Comparison of ENCODE assay signal across 1 cellular context in genomic region chr4:48268956-48269860, GRCh38.
A peak's percentile ranks its signal among the peaks of the same experiment; 100 is the strongest.
TF ChIP-seq lines count a peak whose summit lies in the region.

TEC (minus strand) TSS chr4:48269838; CDS start chr4:48228614, 41,224 bp downstream.

TF ChIP-seq in HEK293, 187 proteins besides CTCF, POLR2A, EP300 and RAD21 (continued from another document and continues in another):
- TF ChIP-seq INSM2 (tag by site-specific recombination; IDR thresholded peaks at IDR 0.05) (no peak), ZNF146 (tag by site-specific recombination; IDR thresholded peaks at IDR 0.05) (no peak), ZNF610 (tag by site-specific recombination; IDR thresholded peaks at IDR 0.05; ENCODE audit: borderline replicate concordance) (no peak), ZBTB8A (tag by site-specific recombination; IDR thresholded peaks at IDR 0.05) (peak; percentile 49; the same call in 1 of the 2 replicates), ZNF248 (tag by site-specific recombination; IDR thresholded peaks at IDR 0.05) (no peak), PRDM10 (tag by site-specific recombination; IDR thresholded peaks at IDR 0.05) (no peak), ZNF571 (tag by site-specific recombination; IDR thresholded peaks at IDR 0.05) (no peak), ZNF670 (tag by site-specific recombination; IDR thresholded peaks at IDR 0.05; ENCODE audit: low read depth) (no peak), ZNF394 (tag by site-specific recombination; IDR thresholded peaks at IDR 0.05; ENCODE audit: borderline replicate concordance) (0 out of 2 replicates have a peak, but pooled peaks have one; percentile 20), ZBTB7A (tag by site-specific recombination; IDR thresholded peaks at IDR 0.05; ENCODE audit: low read depth) (no peak), ZNF501 (tag by site-specific recombination; IDR thresholded peaks at IDR 0.05) (peak; percentile 47; the same call in 1 of the 2 replicates), YY1 (tag by site-specific recombination; IDR thresholded peaks at IDR 0.05) (no peak), ZFP69B (tag by site-specific recombination; IDR thresholded peaks at IDR 0.05) (0 out of 2 replicates have a peak, but pooled peaks have one; percentile 20), ZNF366 (tag by site-specific recombination; conservative IDR thresholded peaks at IDR 0.05) (peak; percentile 59), ZBTB20 (tag by site-specific recombination; IDR thresholded peaks at IDR 0.05) (peak; percentile 46; the same call in 1 of the 2 replicates), OSR2 (tag by site-specific recombination; IDR thresholded peaks at IDR 0.05) (no peak), ZNF48 (tag by site-specific recombination; IDR thresholded peaks at IDR 0.05) (no peak), ZNF391 (tag by site-specific recombination; IDR thresholded peaks at IDR 0.05; ENCODE audit: borderline replicate concordance, low read depth) (no peak), MYNN (tag by site-specific recombination; IDR thresholded peaks at IDR 0.05; ENCODE audit: borderline replicate concordance) (no peak), ZNF692 (tag by site-specific recombination; IDR thresholded peaks at IDR 0.05) (peak; percentile 21; the same call in 1 of the 2 replicates), ZSCAN18 (tag by site-specific recombination; IDR thresholded peaks at IDR 0.05) (no peak), ZNF555 (tag by site-specific recombination; conservative IDR thresholded peaks at IDR 0.05) (no peak), RBAK (tag by site-specific recombination; IDR thresholded peaks at IDR 0.05) (no peak), PBX3 (CRISPR knock-in tag; IDR thresholded peaks at IDR 0.05) (no peak), KLF9 (tag by site-specific recombination; IDR thresholded peaks at IDR 0.05; ENCODE audit: low read depth) (peak; percentile 35; the same call in 1 of the 2 replicates), ZNF202 (tag by site-specific recombination; IDR thresholded peaks at IDR 0.05; ENCODE audit: borderline replicate concordance) (no peak), ZBTB26 (tag by site-specific recombination; optimal IDR thresholded peaks at IDR 0.05) (peak; percentile 89), ZFP41 (tag by site-specific recombination; IDR thresholded peaks at IDR 0.05; ENCODE audit: borderline replicate concordance) (no peak), ZNF660 (tag by site-specific recombination; IDR thresholded peaks at IDR 0.05) (no peak), ZNF664 (tag by site-specific recombination; IDR thresholded peaks at IDR 0.05) (peak; percentile 43; the same call in 1 of the 2 replicates), ZNF214 (tag by site-specific recombination; IDR thresholded peaks at IDR 0.05; ENCODE audit: borderline replicate concordance) (no peak), ZBTB11 (tag by site-specific recombination; conservative IDR thresholded peaks at IDR 0.05; ENCODE audit: low read depth) (peak; percentile 75), HOXD13 (CRISPR knock-in tag; IDR thresholded peaks at IDR 0.05; ENCODE audit: borderline replicate concordance) (no peak), GLI4 (tag by site-specific recombination; IDR thresholded peaks at IDR 0.05) (no peak), MEIS1 (CRISPR knock-in tag; IDR thresholded peaks at IDR 0.05; ENCODE audit: borderline replicate concordance) (no peak), SP7 (tag by site-specific recombination; IDR thresholded peaks at IDR 0.05) (no peak), ZNF341 (tag by site-specific recombination; IDR thresholded peaks at IDR 0.05; ENCODE audit: low read depth) (no peak), ZNF791 (tag by site-specific recombination; IDR thresholded peaks at IDR 0.05) (no peak), ZNF837 (tag by site-specific recombination; IDR thresholded peaks at IDR 0.05) (no peak), ZNF174 (tag by site-specific recombination; IDR thresholded peaks at IDR 0.05) (no peak), ZNF423 (tag by site-specific recombination; IDR thresholded peaks at IDR 0.05) (no peak), ZNF473 (tag by site-specific recombination; IDR thresholded peaks at IDR 0.05) (no peak), ZNF10 (tag by site-specific recombination; IDR thresholded peaks at IDR 0.05) (no peak), ZNF776 (tag by site-specific recombination; IDR thresholded peaks at IDR 0.05; ENCODE audit: borderline replicate concordance) (no peak), ZNF132 (tag by site-specific recombination; IDR thresholded peaks at IDR 0.05; ENCODE audit: borderline replicate concordance) (no peak), ZEB2 (tag by site-specific recombination; IDR thresholded peaks at IDR 0.05) (peak; percentile 63), ZNF623 (tag by site-specific recombination; IDR thresholded peaks at IDR 0.05) (peak; percentile 21; the same call in 1 of the 2 replicates), BCL11A (tag by site-specific recombination; IDR thresholded peaks at IDR 0.05; ENCODE audit: low read depth) (no peak), ZFHX2 (tag by site-specific recombination; conservative IDR thresholded peaks at IDR 0.05) (no peak), ZXDB (tag by site-specific recombination; IDR thresholded peaks at IDR 0.05) (peak; percentile 55), ZNF211 (tag by site-specific recombination; IDR thresholded peaks at IDR 0.05; ENCODE audit: low read depth) (no peak), ZNF184 (tag by site-specific recombination; IDR thresholded peaks at IDR 0.05) (no peak), ZNF596 (tag by site-specific recombination; IDR thresholded peaks at IDR 0.05) (no peak), ZBTB6 (tag by site-specific recombination; IDR thresholded peaks at IDR 0.05) (no peak), ZBTB21 (tag by site-specific recombination; IDR thresholded peaks at IDR 0.05) (no peak), KLF17 (tag by site-specific recombination; IDR thresholded peaks at IDR 0.05) (peak; percentile 70; the same call in 1 of the 2 replicates)
